35 cellular contexts compared by ENCODE assay signal in genomic region chr11:62067741-62068140, GRCh38. TPM values are rescaled to one million over a fixed set of nuclear protein-coding genes. Genes with fewer than 3 reads are reported as not detected.
A peak's percentile ranks its signal among the peaks of the same experiment; 100 is the strongest.
DNase-seq lines count a peak whose midpoint lies in the region; ATAC-seq and TF ChIP-seq lines count a peak whose summit lies in the region.
"Had no signal": no experiment of that assay in that cellular context is flagged by ENCODE, and none has a peak within 500 bp of the region (broad histone marks: within the 10 kb centered on the region; RNA-seq: fewer than 3 reads in every experiment).

No MANE protein-coding gene starts in this region.

- H3K9me3 ChIP-seq in T-helper 17 cell (ENCODE audit: control insufficient read depth, low read length, poor library complexity, severe bottlenecking), result no peaks in the 10 kb centered on the region
- H3K9me3 ChIP-seq in spleen, result no peaks in the 10 kb centered on the region
- H3K9me3 ChIP-seq in suprapubic skin, result no peaks in the 10 kb centered on the region
- H3K9me3 ChIP-seq: A549; BE2C; BLaER1; BLaER1 treated with 17β-estradiol and CSF1 and Interleukin-3, amounts not matched to agents 10 nM and 100 nM; Caco-2 had no signal

- no peaks in the 10 kb centered on the region for H3K4me1 ChIP-seq in spleen
- H3K4me1 ChIP-seq in suprapubic skin, result no peaks in the 10 kb centered on the region
- H3K4me1 ChIP-seq: A549, BE2C, BLaER1, Caco-2 had no signal

- H3K9me3 Mint-ChIP-seq in activated CD4-positive, alpha-beta memory T cell treated with anti-CD3 and anti-CD28 coated beads, Interleukin-2, amount 10 ng/mL, durations not matched to agents 7 days and 5 days, result no peaks in the 10 kb centered on the region
- H3K9me3 Mint-ChIP-seq: CD4-positive, alpha-beta T cell; CD4-positive, CD25-positive, alpha-beta regulatory T cell; CD8-positive, alpha-beta memory T cell; CD8-positive, alpha-beta T cell had no signal

- TF ChIP-seq POLR2A in spleen (IDR thresholded peaks at IDR 0.05) (no peak), suprapubic skin (IDR thresholded peaks at IDR 0.05) (no peak)

- ATAC-seq in T-helper 17 cell, result no peak
- no peak for ATAC-seq in HG03135 (IDR thresholded peaks at IDR 0.05; ENCODE audit: unreplicated experiment)
- ATAC-seq: A549; CD8-positive, alpha-beta T cell had no signal

- peaks cover 26% of the 10 kb centered on the region for H3K27me3 Mint-ChIP-seq in T-helper 17 cell
- H3K27me3 Mint-ChIP-seq in activated CD4-positive, alpha-beta memory T cell treated with anti-CD3 and anti-CD28 coated beads, Interleukin-2, amount 10 ng/mL, durations not matched to agents 7 days and 5 days, result peaks cover 2% of the 10 kb centered on the region

- H3K27ac ChIP-seq in spleen (no peak overlapping the region), suprapubic skin (no peak overlapping the region)
- H3K27ac ChIP-seq: 22Rv1; A549; BLaER1; BLaER1 treated with 17β-estradiol and CSF1 and Interleukin-3, amounts not matched to agents 10 nM and 100 nM; C4-2B had no signal

- 83 to 94% (median 90%) methylated on average over 8 of the region's 8 CpGs for WGBS in spleen, 5 donors
- 92% methylated on average over 8 of the region's 8 CpGs for WGBS in suprapubic skin

- H3K4me3 ChIP-seq in spleen (no peak overlapping the region), suprapubic skin (no peak overlapping the region)
- H3K4me3 ChIP-seq: A549; BLaER1; BLaER1 treated with 17β-estradiol and CSF1 and Interleukin-3, amounts not matched to agents 10 nM and 100 nM had no signal

- no peak overlapping the region for H3K4me3 Mint-ChIP-seq in T-helper 17 cell
- no peak overlapping the region for H3K4me3 Mint-ChIP-seq in activated CD4-positive, alpha-beta memory T cell treated with anti-CD3 and anti-CD28 coated beads, Interleukin-2, amount 10 ng/mL, durations not matched to agents 7 days and 5 days
- H3K4me3 Mint-ChIP-seq: B cell; CD14-positive monocyte; CD4-positive, alpha-beta memory T cell; CD4-positive, alpha-beta T cell; CD4-positive, CD25-positive, alpha-beta regulatory T cell; CD8-positive, alpha-beta memory T cell; CD8-positive, alpha-beta T cell had no signal

- CTCF ChIA-PET in activated CD4-positive, alpha-beta memory T cell treated with anti-CD3 and anti-CD28 coated beads, Interleukin-2, amount 10 ng/mL, durations not matched to agents 7 days and 5 days (lab: Charles Lee), result no interaction called here

- no peaks in the 10 kb centered on the region for H3K36me3 Mint-ChIP-seq in T-helper 17 cell (ENCODE audit: low read depth)
- H3K36me3 Mint-ChIP-seq in activated CD4-positive, alpha-beta memory T cell treated with anti-CD3 and anti-CD28 coated beads, Interleukin-2, amount 10 ng/mL, durations not matched to agents 7 days and 5 days (ENCODE audit: low read depth), result no peaks in the 10 kb centered on the region
- H3K36me3 Mint-ChIP-seq: CD14-positive monocyte; CD4-positive, alpha-beta memory T cell; CD4-positive, CD25-positive, alpha-beta regulatory T cell; CD8-positive, alpha-beta memory T cell; CD8-positive, alpha-beta T cell had no signal

- TF ChIP-seq EP300 in suprapubic skin (IDR thresholded peaks at IDR 0.05), result no peak

- no peaks in the 10 kb centered on the region for H3K4me1 Mint-ChIP-seq in T-helper 17 cell
- peaks cover 5% of the 10 kb centered on the region for H3K4me1 Mint-ChIP-seq in activated CD4-positive, alpha-beta memory T cell treated with anti-CD3 and anti-CD28 coated beads, Interleukin-2, amount 10 ng/mL, durations not matched to agents 7 days and 5 days
- H3K4me1 Mint-ChIP-seq: B cell; CD14-positive monocyte; CD4-positive, alpha-beta memory T cell; CD8-positive, alpha-beta memory T cell had no signal

- no peak for TF ChIP-seq CTCF in spleen (IDR thresholded peaks at IDR 0.05 in 8 of 11, conservative IDR thresholded peaks at IDR 0.05 in 3 of 11)
- no peak for TF ChIP-seq CTCF in suprapubic skin (IDR thresholded peaks at IDR 0.05)

- DNase-seq in T-helper 17 cell (no peak), mesenteric fat pad (ENCODE audit: low spot score) (peak; percentile 2), spleen (peak; percentile 5), suprapubic skin (ENCODE audit: low spot score in 2 of 2) (peak; percentile 16 to 43), DMS53 treated with DMSO at 0.1 percent for 48 hours (lab: John Stamatoyannopoulos, UW; ENCODE audit: unreplicated experiment) (no peak), NCI-H748 (lab: John Stamatoyannopoulos, UW; ENCODE audit: unreplicated experiment) (no peak)
- DNase-seq in activated CD4-positive, alpha-beta memory T cell treated with anti-CD3 and anti-CD28 coated beads, Interleukin-2, amount 10 ng/mL, durations not matched to agents 7 days and 5 days, result no peak
- DNase-seq: 8988T; ACHN; AML-193; BE2C; C1 segment of cervical spinal cord; Caco-2; Calu3; CD4-positive, alpha-beta memory T cell; CD4-positive, alpha-beta T cell; CD4-positive, CD25-positive, alpha-beta regulatory T cell; CD8-positive, alpha-beta memory T cell; CD8-positive, alpha-beta T cell; COR-L47; DMS 273 treated with DMSO at 0.1 percent for 48 hours; DMS153; DMS53; DMS79; DMS79 treated with DMSO at 0.1 percent for 48 hours; DND-41; EL had no signal

- intact Hi-C loops in spleen (cut with DNase I; ENCODE audit: low total_unique reads), result no loop called here

- no peaks in the 10 kb centered on the region for H3K36me3 ChIP-seq in spleen
- no peaks in the 10 kb centered on the region for H3K36me3 ChIP-seq in suprapubic skin
- H3K36me3 ChIP-seq: BE2C, BLaER1 had no signal

- peak overlapping the region; percentile 41 for H3K27ac Mint-ChIP-seq in T-helper 17 cell
- H3K27ac Mint-ChIP-seq in activated CD4-positive, alpha-beta memory T cell treated with anti-CD3 and anti-CD28 coated beads, Interleukin-2, amount 10 ng/mL, durations not matched to agents 7 days and 5 days, result no peak overlapping the region
- H3K27ac Mint-ChIP-seq: B cell; CD14-positive monocyte; CD4-positive, alpha-beta T cell; CD8-positive, alpha-beta T cell had no signal

- H3K27me3 ChIP-seq in spleen (replicated peaks in 1 of 7) (no peaks in the 10 kb centered on the region), suprapubic skin (no peaks in the 10 kb centered on the region)
- H3K27me3 ChIP-seq: BE2C; BLaER1; BLaER1 treated with 17β-estradiol and CSF1 and Interleukin-3, amounts not matched to agents 10 nM and 100 nM had no signal

- POLR2A ChIA-PET in activated CD4-positive, alpha-beta memory T cell treated with anti-CD3 and anti-CD28 coated beads, Interleukin-2, amount 10 ng/mL, durations not matched to agents 7 days and 5 days (lab: Charles Lee), result no interaction called here

RNA-seq across cellular contexts. Expression of gene INCENP, which starts 56.1 kb away (rescaled TPM):
- total RNA-seq in T-helper 17 cell (10 to 100 TPM; 15.9 to 22.3 TPM), mesenteric fat pad (14.7 TPM), spleen (10 to 100 TPM; 22.2 to 32.4 (median 28.8) TPM), suprapubic skin (10 to 100 TPM; 31.6 to 52.4 (median 33.9) TPM)
- polyA plus RNA-seq in spleen, result 1 to 10 TPM; 1.8 to 5.3 (median 3.0) TPM
- total RNA-seq in activated CD4-positive, alpha-beta memory T cell treated with anti-CD3 and anti-CD28 coated beads, Interleukin-2, amount 10 ng/mL, durations not matched to agents 7 days and 5 days, result 100 to 1,000 TPM; 156 to 169 TPM

Comparison
In these comparisons a context has a peak if more than half of its experiments do, and no peak if none do; other contexts are left out.
1. DNase-seq: peak in mesenteric fat pad (single experiment), spleen (single experiment) and suprapubic skin (2 of 2); none in T-helper 17 cell (0 of 3), DMS53 treated with DMSO at 0.1 percent for 48 hours (single experiment), NCI-H748 (single experiment) and activated CD4-positive, alpha-beta memory T cell treated with anti-CD3 and anti-CD28 coated beads, Interleukin-2, amount 10 ng/mL, durations not matched to agents 7 days and 5 days (single experiment).